Comparison of ENCODE assay signal across 3 cellular contexts in the genomic region with DNA sequence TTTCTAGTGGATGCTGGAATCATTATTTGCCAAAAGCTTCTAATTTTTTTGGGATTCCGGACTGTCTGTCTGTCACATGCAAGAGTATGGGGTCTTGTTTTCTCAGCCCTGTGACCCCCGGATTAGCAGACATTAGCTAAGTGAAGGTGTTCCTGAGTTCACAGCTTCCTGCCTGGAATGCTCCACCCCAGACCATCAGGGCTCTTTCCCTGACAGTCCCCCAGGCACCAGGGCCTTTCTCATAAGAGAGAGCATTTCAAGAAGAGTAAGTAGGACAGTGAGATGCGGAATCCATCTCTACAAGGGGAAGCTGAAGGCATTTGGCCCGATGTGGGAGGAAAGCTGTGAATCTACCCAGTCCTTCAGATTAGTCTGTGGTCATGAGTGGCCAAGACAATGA.
"Had no signal": no experiment of that assay in that cellular context is flagged by ENCODE, and none has a peak within 500 bp of the region (broad histone marks: within the 10 kb centered on the region; RNA-seq: fewer than 3 reads in every experiment).

No MANE protein-coding gene starts in this region.

- ATAC-seq: GM12878 had no signal

- H3K4me3 ChIP-seq: GM12878 had no signal

- DNase-seq: GDM1, GF-D8 had no signal
